ENCODE assay signal across 1 cellular context in the genomic region with DNA sequence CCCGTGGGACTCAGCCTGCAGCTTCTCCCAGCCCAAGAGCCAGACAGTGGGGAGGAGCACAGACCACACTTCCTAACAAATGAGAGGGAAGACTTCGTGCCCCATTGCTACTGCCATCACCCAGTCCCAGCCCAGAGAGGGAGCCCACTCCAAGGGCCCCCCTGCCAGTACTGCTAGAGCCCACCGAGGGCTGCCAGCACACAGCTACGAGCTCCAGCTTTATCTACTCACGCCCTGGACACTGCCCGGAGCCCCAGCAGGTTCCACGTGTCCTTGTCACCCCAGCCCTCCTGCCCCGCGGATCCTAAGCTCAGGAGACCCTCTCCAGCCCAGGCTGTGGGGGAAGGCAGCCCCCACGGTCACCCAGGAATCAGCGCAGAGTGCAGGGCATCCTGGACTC.
TF ChIP-seq lines count a peak whose summit lies in the region.

No MANE protein-coding gene starts in this region.

TF ChIP-seq in HepG2, 621 proteins besides CTCF, POLR2A, EP300 and RAD21 (continued from another document):
- TF ChIP-seq TARDBP (CRISPR knock-in tag; IDR thresholded peaks at IDR 0.05) = no peak
- no peak for TF ChIP-seq SRF (IDR thresholded peaks at IDR 0.05; ENCODE audit: low read depth, low read length)
- TF ChIP-seq, protein P1, sequence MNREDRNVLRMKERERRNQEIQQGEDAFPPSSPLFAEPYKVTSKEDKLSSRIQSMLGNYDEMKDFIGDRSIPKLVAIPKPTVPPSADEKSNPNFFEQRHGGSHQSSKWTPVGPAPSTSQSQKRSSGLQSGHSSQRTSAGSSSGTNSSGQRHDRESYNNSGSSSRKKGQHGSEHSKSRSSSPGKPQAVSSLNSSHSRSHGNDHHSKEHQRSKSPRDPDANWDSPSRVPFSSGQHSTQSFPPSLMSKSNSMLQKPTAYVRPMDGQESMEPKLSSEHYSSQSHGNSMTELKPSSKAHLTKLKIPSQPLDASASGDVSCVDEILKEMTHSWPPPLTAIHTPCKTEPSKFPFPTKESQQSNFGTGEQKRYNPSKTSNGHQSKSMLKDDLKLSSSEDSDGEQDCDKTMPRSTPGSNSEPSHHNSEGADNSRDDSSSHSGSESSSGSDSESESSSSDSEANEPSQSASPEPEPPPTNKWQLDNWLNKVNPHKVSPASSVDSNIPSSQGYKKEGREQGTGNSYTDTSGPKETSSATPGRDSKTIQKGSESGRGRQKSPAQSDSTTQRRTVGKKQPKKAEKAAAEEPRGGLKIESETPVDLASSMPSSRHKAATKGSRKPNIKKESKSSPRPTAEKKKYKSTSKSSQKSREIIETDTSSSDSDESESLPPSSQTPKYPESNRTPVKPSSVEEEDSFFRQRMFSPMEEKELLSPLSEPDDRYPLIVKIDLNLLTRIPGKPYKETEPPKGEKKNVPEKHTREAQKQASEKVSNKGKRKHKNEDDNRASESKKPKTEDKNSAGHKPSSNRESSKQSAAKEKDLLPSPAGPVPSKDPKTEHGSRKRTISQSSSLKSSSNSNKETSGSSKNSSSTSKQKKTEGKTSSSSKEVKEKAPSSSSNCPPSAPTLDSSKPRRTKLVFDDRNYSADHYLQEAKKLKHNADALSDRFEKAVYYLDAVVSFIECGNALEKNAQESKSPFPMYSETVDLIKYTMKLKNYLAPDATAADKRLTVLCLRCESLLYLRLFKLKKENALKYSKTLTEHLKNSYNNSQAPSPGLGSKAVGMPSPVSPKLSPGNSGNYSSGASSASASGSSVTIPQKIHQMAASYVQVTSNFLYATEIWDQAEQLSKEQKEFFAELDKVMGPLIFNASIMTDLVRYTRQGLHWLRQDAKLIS (CRISPR knock-in tag; IDR thresholded peaks at IDR 0.05) = no peak
- no peak for TF ChIP-seq HNRNPK (IDR thresholded peaks at IDR 0.05; ENCODE audit: low read depth, low read length, poor library complexity, severe bottlenecking)
- TF ChIP-seq ZNF614 (CRISPR knock-in tag; IDR thresholded peaks at IDR 0.05; ENCODE audit: borderline replicate concordance) = no peak
- no peak for TF ChIP-seq ZNF367 (CRISPR knock-in tag; IDR thresholded peaks at IDR 0.05; ENCODE audit: borderline replicate concordance)
- TF ChIP-seq ZNF101 (CRISPR knock-in tag; IDR thresholded peaks at IDR 0.05; ENCODE audit: borderline replicate concordance, low read depth) = no peak
- TF ChIP-seq, protein P2, sequence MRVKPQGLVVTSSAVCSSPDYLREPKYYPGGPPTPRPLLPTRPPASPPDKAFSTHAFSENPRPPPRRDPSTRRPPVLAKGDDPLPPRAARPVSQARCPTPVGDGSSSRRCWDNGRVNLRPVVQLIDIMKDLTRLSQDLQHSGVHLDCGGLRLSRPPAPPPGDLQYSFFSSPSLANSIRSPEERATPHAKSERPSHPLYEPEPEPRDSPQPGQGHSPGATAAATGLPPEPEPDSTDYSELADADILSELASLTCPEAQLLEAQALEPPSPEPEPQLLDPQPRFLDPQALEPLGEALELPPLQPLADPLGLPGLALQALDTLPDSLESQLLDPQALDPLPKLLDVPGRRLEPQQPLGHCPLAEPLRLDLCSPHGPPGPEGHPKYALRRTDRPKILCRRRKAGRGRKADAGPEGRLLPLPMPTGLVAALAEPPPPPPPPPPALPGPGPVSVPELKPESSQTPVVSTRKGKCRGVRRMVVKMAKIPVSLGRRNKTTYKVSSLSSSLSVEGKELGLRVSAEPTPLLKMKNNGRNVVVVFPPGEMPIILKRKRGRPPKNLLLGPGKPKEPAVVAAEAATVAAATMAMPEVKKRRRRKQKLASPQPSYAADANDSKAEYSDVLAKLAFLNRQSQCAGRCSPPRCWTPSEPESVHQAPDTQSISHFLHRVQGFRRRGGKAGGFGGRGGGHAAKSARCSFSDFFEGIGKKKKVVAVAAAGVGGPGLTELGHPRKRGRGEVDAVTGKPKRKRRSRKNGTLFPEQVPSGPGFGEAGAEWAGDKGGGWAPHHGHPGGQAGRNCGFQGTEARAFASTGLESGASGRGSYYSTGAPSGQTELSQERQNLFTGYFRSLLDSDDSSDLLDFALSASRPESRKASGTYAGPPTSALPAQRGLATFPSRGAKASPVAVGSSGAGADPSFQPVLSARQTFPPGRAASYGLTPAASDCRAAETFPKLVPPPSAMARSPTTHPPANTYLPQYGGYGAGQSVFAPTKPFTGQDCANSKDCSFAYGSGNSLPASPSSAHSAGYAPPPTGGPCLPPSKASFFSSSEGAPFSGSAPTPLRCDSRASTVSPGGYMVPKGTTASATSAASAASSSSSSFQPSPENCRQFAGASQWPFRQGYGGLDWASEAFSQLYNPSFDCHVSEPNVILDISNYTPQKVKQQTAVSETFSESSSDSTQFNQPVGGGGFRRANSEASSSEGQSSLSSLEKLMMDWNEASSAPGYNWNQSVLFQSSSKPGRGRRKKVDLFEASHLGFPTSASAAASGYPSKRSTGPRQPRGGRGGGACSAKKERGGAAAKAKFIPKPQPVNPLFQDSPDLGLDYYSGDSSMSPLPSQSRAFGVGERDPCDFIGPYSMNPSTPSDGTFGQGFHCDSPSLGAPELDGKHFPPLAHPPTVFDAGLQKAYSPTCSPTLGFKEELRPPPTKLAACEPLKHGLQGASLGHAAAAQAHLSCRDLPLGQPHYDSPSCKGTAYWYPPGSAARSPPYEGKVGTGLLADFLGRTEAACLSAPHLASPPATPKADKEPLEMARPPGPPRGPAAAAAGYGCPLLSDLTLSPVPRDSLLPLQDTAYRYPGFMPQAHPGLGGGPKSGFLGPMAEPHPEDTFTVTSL (CRISPR knock-in tag; IDR thresholded peaks at IDR 0.05; ENCODE audit: borderline replicate concordance) = no peak
- TF ChIP-seq RAD51 (IDR thresholded peaks at IDR 0.05; ENCODE audit: borderline replicate concordance) = no peak
- TF ChIP-seq ZBTB1 (CRISPR knock-in tag; IDR thresholded peaks at IDR 0.05; ENCODE audit: borderline replicate concordance) = no peak
- no peak for TF ChIP-seq MTF2 (CRISPR knock-in tag; IDR thresholded peaks at IDR 0.05; ENCODE audit: borderline replicate concordance)
